9 cellular contexts compared by ENCODE assay signal in genomic region chr1:52057876-52058275, GRCh38. TPM values are rescaled to one million over a fixed set of nuclear protein-coding genes. Genes with fewer than 3 reads are reported as not detected.
DNase-seq lines count a peak whose midpoint lies in the region; ATAC-seq, FAIRE-seq and TF ChIP-seq lines count a peak whose summit lies in the region.
"Had no signal": no experiment of that assay in that cellular context is flagged by ENCODE, and none has a peak within 500 bp of the region (broad histone marks: within the 10 kb centered on the region; RNA-seq: fewer than 3 reads in every experiment).

No MANE protein-coding gene starts in this region.

- no peaks in the 10 kb centered on the region for H3K9me3 ChIP-seq in A549
- no peaks in the 10 kb centered on the region for H3K9me3 ChIP-seq in iPS-20b (ENCODE audit: insufficient read depth, low read depth, low read length)
- H3K9me3 ChIP-seq: SJSA1 had no signal

- DNase-seq in A549 (ENCODE audit: low read depth in 1 of 2, low spot score in 1 of 2) (no peak), GM03348 (ENCODE audit: low spot score) (peak; percentile 20), NCI-H2196 (lab: John Stamatoyannopoulos, UW; ENCODE audit: unreplicated experiment) (no peak), DMS 273 (lab: John Stamatoyannopoulos, UW; ENCODE audit: unreplicated experiment) (no peak), kidney tubule cell (ENCODE audit: low spot score) (no peak)
- no peak for DNase-seq in central memory CD4-positive, alpha-beta T cell

- H3K4me1 ChIP-seq in A549 (peaks cover 28% of the 10 kb centered on the region), iPS-20b (ENCODE audit: insufficient read depth, low read length) (peaks cover 18% of the 10 kb centered on the region)

- CTCF ChIA-PET in A549 (lab: Yijun Ruan, JAX) = no interaction called here

- no peak for TF ChIP-seq CTCF in A549 (IDR thresholded peaks at IDR 0.05)

- POLR2A ChIA-PET in A549 (lab: Yijun Ruan, JAX) = no interaction called here

- H3K4me1 Mint-ChIP-seq in activated T-helper 17 cell treated with anti-CD3 and anti-CD28 coated beads, Interleukin-2, amount 50 U/mL, for 72 hours = peaks cover 21% of the 10 kb centered on the region

- H3K36me3 ChIP-seq in iPS-20b (ENCODE audit: insufficient read depth, low read depth, low read length) = peaks cover 39% of the 10 kb centered on the region

- H3K4me3 ChIP-seq in A549 (peak overlapping the region; percentile 85; the same call in 2 of the 3 replicates), iPS-20b (ENCODE audit: low read length) (peak overlapping the region; percentile 99)

- no peak for FAIRE-seq in A549 (lab: Jason Lieb, UNC)

- no peak for TF ChIP-seq RAD21 in A549 (conservative IDR thresholded peaks at IDR 0.05 in 1 of 2, IDR thresholded peaks at IDR 0.05 in 1 of 2)

- H3K27me3 ChIP-seq in iPS-20b (ENCODE audit: insufficient read depth, low read length) = no peaks in the 10 kb centered on the region
- H3K27me3 ChIP-seq: SJSA1 had no signal

- peak overlapping the region; percentile 99; the same call in 1 of the 2 replicates for H3K9ac ChIP-seq in iPS-20b (ENCODE audit: low read depth, low read length)

- H3K27ac Mint-ChIP-seq in activated T-helper 17 cell treated with anti-CD3 and anti-CD28 coated beads, Interleukin-2, amount 50 U/mL, for 72 hours = peak overlapping the region; percentile 98

- peak overlapping the region; percentile 91 for H3K4me2 ChIP-seq in A549

- peak overlapping the region in 1 of 2 experiments; percentile 100; a peak in 1 of 6 replicates for H3K27ac ChIP-seq in A549
- H3K27ac ChIP-seq in iPS-20b (ENCODE audit: low read length) = no peak overlapping the region

- peaks cover 83% of the 10 kb centered on the region for H3K36me3 Mint-ChIP-seq in activated T-helper 17 cell treated with anti-CD3 and anti-CD28 coated beads, Interleukin-2, amount 50 U/mL, for 72 hours (ENCODE audit: low read depth)

- no peak for ATAC-seq in A549
- ATAC-seq in activated T-helper 17 cell treated with anti-CD3 and anti-CD28 coated beads, Interleukin-2, amount 50 U/mL, for 72 hours (replicated peaks) = no peak

- peak overlapping the region; percentile 100 for H3K4me3 Mint-ChIP-seq in activated T-helper 17 cell treated with anti-CD3 and anti-CD28 coated beads, Interleukin-2, amount 50 U/mL, for 72 hours

- no peak for TF ChIP-seq POLR2A in A549 (IDR thresholded peaks at IDR 0.05; ENCODE audit: low read length)

- H3K9me3 Mint-ChIP-seq in activated T-helper 17 cell treated with anti-CD3 and anti-CD28 coated beads, Interleukin-2, amount 50 U/mL, for 72 hours = no peaks in the 10 kb centered on the region

- no peak for TF ChIP-seq EP300 in A549 (IDR thresholded peaks at IDR 0.05)

- no peaks in the 10 kb centered on the region for H3K27me3 Mint-ChIP-seq in activated T-helper 17 cell treated with anti-CD3 and anti-CD28 coated beads, Interleukin-2, amount 50 U/mL, for 72 hours

TF ChIP-seq in A549, 52 proteins besides CTCF, POLR2A, EP300 and RAD21:
- TF ChIP-seq CHD4 (IDR thresholded peaks at IDR 0.05; ENCODE audit: borderline replicate concordance) = no peak
- TF ChIP-seq SREBF2 (IDR thresholded peaks at IDR 0.05) = no peak
- TF ChIP-seq ZC3H11A (IDR thresholded peaks at IDR 0.05) = no peak
- no peak for TF ChIP-seq CBX8 (IDR thresholded peaks at IDR 0.05)
- no peak for TF ChIP-seq RNF2 (IDR thresholded peaks at IDR 0.05; ENCODE audit: borderline replicate concordance, low read depth)
- TF ChIP-seq ZSCAN20 (CRISPR knock-in tag; IDR thresholded peaks at IDR 0.05) = no peak
- TF ChIP-seq TP53 (CRISPR knock-in tag; IDR thresholded peaks at IDR 0.05) = no peak
- no peak for TF ChIP-seq MAX (IDR thresholded peaks at IDR 0.05)
- no peak for TF ChIP-seq HOXB13 (CRISPR knock-in tag; IDR thresholded peaks at IDR 0.05; ENCODE audit: low read depth)
- no peak for TF ChIP-seq ZNF302 (CRISPR knock-in tag; IDR thresholded peaks at IDR 0.05)
- no peak for TF ChIP-seq EHF (CRISPR knock-in tag; IDR thresholded peaks at IDR 0.05)
- TF ChIP-seq, protein P1, sequence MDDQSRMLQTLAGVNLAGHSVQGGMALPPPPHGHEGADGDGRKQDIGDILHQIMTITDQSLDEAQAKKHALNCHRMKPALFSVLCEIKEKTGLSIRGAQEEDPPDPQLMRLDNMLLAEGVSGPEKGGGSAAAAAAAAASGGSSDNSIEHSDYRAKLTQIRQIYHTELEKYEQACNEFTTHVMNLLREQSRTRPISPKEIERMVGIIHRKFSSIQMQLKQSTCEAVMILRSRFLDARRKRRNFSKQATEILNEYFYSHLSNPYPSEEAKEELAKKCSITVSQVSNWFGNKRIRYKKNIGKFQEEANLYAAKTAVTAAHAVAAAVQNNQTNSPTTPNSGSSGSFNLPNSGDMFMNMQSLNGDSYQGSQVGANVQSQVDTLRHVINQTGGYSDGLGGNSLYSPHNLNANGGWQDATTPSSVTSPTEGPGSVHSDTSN (IDR thresholded peaks at IDR 0.05) = no peak
- no peak for TF ChIP-seq ESRRA (IDR thresholded peaks at IDR 0.05; ENCODE audit: borderline replicate concordance, low read length)
- TF ChIP-seq JUN (IDR thresholded peaks at IDR 0.05) = no peak
- no peak for TF ChIP-seq PHF8 (IDR thresholded peaks at IDR 0.05; ENCODE audit: borderline replicate concordance, low read depth)
- TF ChIP-seq RARB (CRISPR knock-in tag; IDR thresholded peaks at IDR 0.05) = no peak
- TF ChIP-seq HOXB5 (CRISPR knock-in tag; IDR thresholded peaks at IDR 0.05) = no peak
- TF ChIP-seq MYC (IDR thresholded peaks at IDR 0.05; ENCODE audit: borderline replicate concordance, low read length) = no peak
- no peak for TF ChIP-seq BHLHE40 (IDR thresholded peaks at IDR 0.05; ENCODE audit: low read depth, low read length)
- TF ChIP-seq EHMT2 (IDR thresholded peaks at IDR 0.05; ENCODE audit: low read depth) = no peak
TF ChIP-seq in A549: peak in this region for 0.

RNA-seq across cellular contexts. Expression of gene BTF3L4, which starts 1.8 kb away (rescaled TPM):
- 47.7 and 63.8 TPM in 2 replicates for polyA plus RNA-seq in A549 (2011; rRNA removed)
- polyA plus RNA-seq in A549 (2012; cell fraction: cytosol; rRNA removed) = 11.2 and 12.1 TPM in 2 replicates
- 3.5 and 6.6 TPM in 2 replicates for polyA plus RNA-seq in A549 (2012; cell fraction: nucleus; rRNA removed)
- 46.8 to 53.7 TPM (median 47.4 TPM) in 3 replicates for polyA plus RNA-seq in A549 (2017; fragmentation: RNase III; extraction: RNeasy Plus Mini Kit Qiagen cat#74134 plus additional on column Dnase treatment)
- 11.0 and 11.2 TPM in 2 replicates for polyA minus RNA-seq in A549 (2011; rRNA and poly(A)+ RNA removed)
- total RNA-seq in activated T-helper 17 cell treated with anti-CD3 and anti-CD28 coated beads, Interleukin-2, amount 50 U/mL, for 72 hours = 10 to 100 TPM; 20.2 to 29.8 TPM

RNA-seq across cellular contexts. Expression of gene TXNDC12, which starts 2.9 kb away (rescaled TPM):
- polyA plus RNA-seq in A549 (2011; rRNA removed) (42.0 and 65.2 TPM in 2 replicates), A549 (2017; fragmentation: RNase III; extraction: RNeasy Plus Mini Kit Qiagen cat#74134 plus additional on column Dnase treatment) (54.3 to 61.0 TPM (median 59.7 TPM) in 3 replicates)
- 23.7 and 24.4 TPM in 2 replicates for polyA plus RNA-seq in A549 (2012; cell fraction: cytosol; rRNA removed)
- polyA plus RNA-seq in A549 (2012; cell fraction: nucleus; rRNA removed) = 14.6 and 15.0 TPM in 2 replicates
- 11.6 and 23.9 TPM in 2 replicates for polyA minus RNA-seq in A549 (2011; rRNA and poly(A)+ RNA removed)
- total RNA-seq in activated T-helper 17 cell treated with anti-CD3 and anti-CD28 coated beads, Interleukin-2, amount 50 U/mL, for 72 hours = 10 to 100 TPM; 40.9 to 47.1 TPM

RNA-seq across cellular contexts. Expression of gene KTI12, which starts 24.3 kb away (rescaled TPM):
- polyA plus RNA-seq in A549 (2011; rRNA removed) = 12.0 TPM in 2 replicates
- 16.3 and 19.5 TPM in 2 replicates for polyA plus RNA-seq in A549 (2012; cell fraction: cytosol; rRNA removed)
- 20.5 and 24.6 TPM in 2 replicates for polyA plus RNA-seq in A549 (2012; cell fraction: nucleus; rRNA removed)
- polyA plus RNA-seq in A549 (2017; fragmentation: RNase III; extraction: RNeasy Plus Mini Kit Qiagen cat#74134 plus additional on column Dnase treatment) = 9.6 to 11.8 TPM (median 10.9 TPM) in 3 replicates
- 7.6 and 10.1 TPM in 2 replicates for polyA minus RNA-seq in A549 (2011; rRNA and poly(A)+ RNA removed)
- 10 to 100 TPM in 1 of 2 donors, 1 to 10 TPM in 1; 9.3 to 16.2 TPM for total RNA-seq in activated T-helper 17 cell treated with anti-CD3 and anti-CD28 coated beads, Interleukin-2, amount 50 U/mL, for 72 hours
